23 cellular contexts compared by ENCODE assay signal in the genomic region with DNA sequence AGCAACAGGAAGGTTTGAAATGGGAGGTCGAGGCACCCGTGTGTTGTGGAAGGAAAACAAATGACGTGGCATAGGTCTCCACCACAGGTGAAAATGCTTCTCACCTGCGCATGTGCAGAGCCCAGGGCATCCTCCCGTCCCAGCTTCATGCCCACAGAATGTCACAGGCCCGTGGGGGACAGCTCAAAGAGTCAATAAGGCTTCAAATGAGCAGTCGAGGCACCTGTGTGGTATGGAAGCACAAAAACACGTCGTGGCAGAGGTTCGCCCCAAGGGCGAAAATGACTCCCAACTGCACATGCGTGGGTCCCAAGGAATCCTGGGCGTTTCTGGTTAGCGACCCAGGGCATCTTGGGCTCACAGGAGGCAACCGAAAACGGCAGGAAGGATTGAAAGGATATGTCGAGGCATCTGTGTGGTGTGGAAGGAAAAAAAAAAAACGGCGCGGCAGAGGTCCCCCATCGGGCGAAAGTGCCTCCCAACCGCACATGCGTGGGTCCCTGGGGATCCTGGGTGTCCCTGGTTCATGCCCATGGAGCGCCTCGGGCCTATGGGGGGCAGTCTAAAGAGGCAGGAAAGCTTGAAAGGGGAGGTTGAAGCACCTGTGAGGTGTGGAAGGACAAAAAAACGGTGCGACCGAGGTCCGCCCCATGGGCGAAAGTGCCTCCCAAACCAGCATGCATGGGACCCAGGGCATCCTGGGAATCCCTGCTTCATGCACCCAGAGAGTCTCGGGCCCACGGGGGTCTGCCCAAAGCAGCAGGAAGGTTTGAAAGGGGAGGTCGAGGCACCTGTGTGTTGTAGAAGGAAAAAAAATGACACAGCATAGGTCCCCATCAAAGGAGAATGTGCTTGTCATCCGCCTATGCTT.
DNase-seq lines count a peak whose midpoint lies in the region; ATAC-seq and TF ChIP-seq lines count a peak whose summit lies in the region.
"Had no signal": no experiment of that assay in that cellular context is flagged by ENCODE, and none has a peak within 500 bp of the region (broad histone marks: within the 10 kb centered on the region; RNA-seq: fewer than 3 reads in every experiment).

No MANE protein-coding gene starts in this region.

- H3K9ac ChIP-seq in neural progenitor cell, result no peak overlapping the region
- H3K9ac ChIP-seq: KMS-11 had no signal

- CTCF ChIA-PET in HEK293T (lab: Yijun Ruan, JAX), result no interaction called here
- CTCF ChIA-PET in activated CD4-positive, alpha-beta memory T cell treated with anti-CD3 and anti-CD28 coated beads for 36 hours (lab: Charles Lee), result no interaction called here

- TF ChIP-seq POLR2A in uterus (IDR thresholded peaks at IDR 0.05), result no peak

- no peaks in the 10 kb centered on the region for H3K36me3 Mint-ChIP-seq in neural progenitor cell
- H3K36me3 Mint-ChIP-seq in activated CD4-positive, alpha-beta memory T cell treated with anti-CD3 and anti-CD28 coated beads for 36 hours, result peaks cover 4% of the 10 kb centered on the region
- H3K36me3 Mint-ChIP-seq: CD14-positive monocyte had no signal

- POLR2A ChIA-PET in HEK293T (lab: Yijun Ruan, JAX), result no interaction called here
- POLR2A ChIA-PET in activated CD4-positive, alpha-beta memory T cell treated with anti-CD3 and anti-CD28 coated beads for 36 hours (lab: Charles Lee), result no interaction called here

- intact Hi-C loops in cardiac septum (cut with DNase I), result no loop called here
- intact Hi-C loops in left cardiac atrium (cut with DNase I), result no loop called here
- intact Hi-C loops in lower lobe of right lung (cut with DNase I), result no loop called here
- intact Hi-C loops in uterus (cut with DNase I; ENCODE audit: low total_unique reads), result no loop called here
- intact Hi-C loops in activated CD4-positive, alpha-beta memory T cell treated with anti-CD3 and anti-CD28 coated beads for 36 hours (cut with micrococcal nuclease), result no loop called here

- no peaks in the 10 kb centered on the region for H4K20me1 ChIP-seq in neural progenitor cell (ENCODE audit: low read depth)

- peaks cover 78% of the 10 kb centered on the region for H3K9me3 Mint-ChIP-seq in neural progenitor cell
- H3K9me3 Mint-ChIP-seq in activated CD4-positive, alpha-beta memory T cell treated with anti-CD3 and anti-CD28 coated beads for 36 hours, result peaks cover 69% of the 10 kb centered on the region

- H3K27me3 ChIP-seq in lower lobe of right lung (ENCODE audit: low read depth) (no peaks in the 10 kb centered on the region), uterus (no peaks in the 10 kb centered on the region), neural progenitor cell (no peaks in the 10 kb centered on the region)
- H3K27me3 ChIP-seq: foreskin keratinocyte, transverse colon had no signal

- no peak overlapping the region for H2AFZ ChIP-seq in neural progenitor cell (replicated peaks)

- peak; percentile 50 for DNase-seq in cardiac septum (ENCODE audit: low spot score)
- no peak for DNase-seq in left cardiac atrium
- DNase-seq in HEK293T (ENCODE audit: extremely low spot score), result peak; percentile 1
- DNase-seq in lower lobe of right lung, result peak; percentile 15
- peak; percentile 4 to 5 for DNase-seq in uterus
- DNase-seq in neural progenitor cell (ENCODE audit: low spot score), result no peak
- DNase-seq in effector CD8-positive, alpha-beta T cell (lab: John Stamatoyannopoulos, UW), result no peak
- no peak for DNase-seq in activated CD4-positive, alpha-beta memory T cell treated with anti-CD3 and anti-CD28 coated beads for 36 hours
- DNase-seq: activated CD4-positive, alpha-beta T cell treated with anti-CD3 and anti-CD28 coated beads for 48 hours; activated naive CD4-positive, alpha-beta T cell treated with anti-CD3 and anti-CD28 coated beads for 36 hours; activated T-cell treated with anti-CD3 and anti-CD28 coated beads, Interleukin-2, amount 50 U/mL, for 4 hours; DND-41; foreskin keratinocyte; naive B cell; NCI-H146; NCI-H2107; stimulated activated CD4-positive, alpha-beta T cell treated with anti-CD3 and anti-CD28 coated beads, Interleukin-2, amount 100 ng/mL, for 24 hours; transverse colon had no signal

- no peak overlapping the region for H3K27ac Mint-ChIP-seq in neural progenitor cell
- H3K27ac Mint-ChIP-seq in activated CD4-positive, alpha-beta memory T cell treated with anti-CD3 and anti-CD28 coated beads for 36 hours, result no peak overlapping the region
- H3K27ac Mint-ChIP-seq: activated naive CD4-positive, alpha-beta T cell treated with anti-CD3 and anti-CD28 coated beads for 36 hours; naive B cell had no signal

- no peaks in the 10 kb centered on the region for H3K79me2 ChIP-seq in neural progenitor cell (ENCODE audit: low read depth)

- ATAC-seq in left cardiac atrium, result no peak
- no peak for ATAC-seq in lower lobe of right lung
- ATAC-seq: activated T-cell treated with anti-CD3 and anti-CD28 coated beads, Interleukin-2, amount 50 U/mL, for 4 hours; foreskin keratinocyte had no signal

- H3K27me3 Mint-ChIP-seq in neural progenitor cell (ENCODE audit: insufficient read depth, low read depth), result peaks cover 7% of the 10 kb centered on the region
- no peaks in the 10 kb centered on the region for H3K27me3 Mint-ChIP-seq in activated CD4-positive, alpha-beta memory T cell treated with anti-CD3 and anti-CD28 coated beads for 36 hours
- H3K27me3 Mint-ChIP-seq: naive B cell had no signal

- no peak for TF ChIP-seq CTCF in lower lobe of right lung (IDR thresholded peaks at IDR 0.05)
- no peak for TF ChIP-seq CTCF in uterus (IDR thresholded peaks at IDR 0.05)
- TF ChIP-seq CTCF in neural progenitor cell (IDR thresholded peaks at IDR 0.05), result no peak

- H3K36me3 ChIP-seq in lower lobe of right lung (no peaks in the 10 kb centered on the region), uterus (no peaks in the 10 kb centered on the region), neural progenitor cell (no peaks in the 10 kb centered on the region)
- H3K36me3 ChIP-seq: esophagus muscularis mucosa, transverse colon had no signal

- H3K4me1 ChIP-seq in lower lobe of right lung, result no peaks in the 10 kb centered on the region
- no peaks in the 10 kb centered on the region for H3K4me1 ChIP-seq in uterus
- H3K4me1 ChIP-seq in neural progenitor cell, result no peaks in the 10 kb centered on the region
- H3K4me1 ChIP-seq: esophagus muscularis mucosa, foreskin keratinocyte, transverse colon had no signal

- H3K9me3 ChIP-seq in lower lobe of right lung (peaks cover 44% of the 10 kb centered on the region), uterus (no peaks in the 10 kb centered on the region), neural progenitor cell (ENCODE audit: low read depth) (no peaks in the 10 kb centered on the region)

- no peak overlapping the region for H3K4me3 Mint-ChIP-seq in neural progenitor cell
- no peak overlapping the region for H3K4me3 Mint-ChIP-seq in activated CD4-positive, alpha-beta memory T cell treated with anti-CD3 and anti-CD28 coated beads for 36 hours
- H3K4me3 Mint-ChIP-seq: activated naive CD4-positive, alpha-beta T cell treated with anti-CD3 and anti-CD28 coated beads for 36 hours; activated T-cell treated with anti-CD3 and anti-CD28 coated beads, Interleukin-2, amount 50 U/mL, for 4 hours; CD14-positive monocyte; naive B cell had no signal

- no peak overlapping the region for H3K27ac ChIP-seq in lower lobe of right lung
- no peak overlapping the region for H3K27ac ChIP-seq in uterus
- H3K27ac ChIP-seq in neural progenitor cell, result no peak overlapping the region
- H3K27ac ChIP-seq: esophagus muscularis mucosa, foreskin keratinocyte, KMS-11, RWPE1, transverse colon had no signal

- H3K4me1 Mint-ChIP-seq in neural progenitor cell, result no peaks in the 10 kb centered on the region
- H3K4me1 Mint-ChIP-seq in activated CD4-positive, alpha-beta memory T cell treated with anti-CD3 and anti-CD28 coated beads for 36 hours (ENCODE audit: low read depth), result no peaks in the 10 kb centered on the region
- H3K4me1 Mint-ChIP-seq: CD14-positive monocyte, naive B cell had no signal

- H3F3A ChIP-seq in neural progenitor cell (ENCODE audit: low read depth), result no peaks in the 10 kb centered on the region

- H3K4me3 ChIP-seq in lower lobe of right lung (no peak overlapping the region), uterus (no peak overlapping the region), neural progenitor cell (no peak overlapping the region)
- H3K4me3 ChIP-seq: esophagus muscularis mucosa, smooth muscle cell, transverse colon had no signal

- no peak overlapping the region for H3K4me2 ChIP-seq in neural progenitor cell
- H3K4me2 ChIP-seq: KMS-11, smooth muscle cell had no signal

TF ChIP-seq in HEK293T, 16 proteins besides CTCF, POLR2A, EP300 and RAD21:
- TF ChIP-seq HDGF (IDR thresholded peaks at IDR 0.05; ENCODE audit: borderline replicate concordance) (no peak), FOXK2 (IDR thresholded peaks at IDR 0.05) (no peak), CTBP1 (IDR thresholded peaks at IDR 0.05; ENCODE audit: borderline replicate concordance) (no peak), ARNT (IDR thresholded peaks at IDR 0.05) (no peak), ZNF384 (IDR thresholded peaks at IDR 0.05) (no peak), L3MBTL2 (conservative IDR thresholded peaks at IDR 0.05) (no peak), SP1 (IDR thresholded peaks at IDR 0.05) (no peak), FOXA1 (IDR thresholded peaks at IDR 0.05) (no peak), TARDBP (IDR thresholded peaks at IDR 0.05) (no peak), ELF4 (IDR thresholded peaks at IDR 0.05) (no peak), BHLHE40 (IDR thresholded peaks at IDR 0.05; ENCODE audit: borderline replicate concordance) (no peak), NFRKB (IDR thresholded peaks at IDR 0.05) (no peak), SUZ12 (IDR thresholded peaks at IDR 0.05) (no peak), LEF1 (IDR thresholded peaks at IDR 0.05; ENCODE audit: borderline replicate concordance) (no peak), FOXM1 (IDR thresholded peaks at IDR 0.05; ENCODE audit: borderline replicate concordance) (no peak)
- TF ChIP-seq, protein P1, sequence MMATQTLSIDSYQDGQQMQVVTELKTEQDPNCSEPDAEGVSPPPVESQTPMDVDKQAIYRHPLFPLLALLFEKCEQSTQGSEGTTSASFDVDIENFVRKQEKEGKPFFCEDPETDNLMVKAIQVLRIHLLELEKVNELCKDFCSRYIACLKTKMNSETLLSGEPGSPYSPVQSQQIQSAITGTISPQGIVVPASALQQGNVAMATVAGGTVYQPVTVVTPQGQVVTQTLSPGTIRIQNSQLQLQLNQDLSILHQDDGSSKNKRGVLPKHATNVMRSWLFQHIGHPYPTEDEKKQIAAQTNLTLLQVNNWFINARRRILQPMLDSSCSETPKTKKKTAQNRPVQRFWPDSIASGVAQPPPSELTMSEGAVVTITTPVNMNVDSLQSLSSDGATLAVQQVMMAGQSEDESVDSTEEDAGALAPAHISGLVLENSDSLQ (IDR thresholded peaks at IDR 0.05), result no peak
TF ChIP-seq in HEK293T: peak in this region for 0.

Comparison
In these comparisons a context has a peak if more than half of its experiments do, and no peak if none do; other contexts are left out.
1. DNase-seq: peak in cardiac septum (single experiment), HEK293T (single experiment), lower lobe of right lung (single experiment) and uterus (2 of 2); none in left cardiac atrium (single experiment), neural progenitor cell (single experiment), effector CD8-positive, alpha-beta T cell (single experiment) and activated CD4-positive, alpha-beta memory T cell treated with anti-CD3 and anti-CD28 coated beads for 36 hours (single experiment).